8 cellular contexts compared by ENCODE assay signal in genomic region chr12:101792046-101792931, GRCh38. TPM values are rescaled to one million over a fixed set of nuclear protein-coding genes. Genes with fewer than 3 reads are reported as not detected.
A peak's percentile ranks its signal among the peaks of the same experiment; 100 is the strongest.
DNase-seq lines count a peak whose midpoint lies in the region; ATAC-seq and TF ChIP-seq lines count a peak whose summit lies in the region.

No MANE protein-coding gene starts in this region.

- no TSS peak for BruUV-seq in Calu3 (replicated peaks; lab: Mats Ljungman, UMichigan)

- H3K4me1 Mint-ChIP-seq in activated naive CD4-positive, alpha-beta T cell treated with anti-CD3 and anti-CD28 coated beads, Interleukin-2, amount 50 U/mL, for 24 hours, result peaks cover 28% of the 10 kb centered on the region
- peaks cover 60% of the 10 kb centered on the region for H3K4me1 Mint-ChIP-seq in activated CD8-positive, alpha-beta T cell treated with anti-CD3 and anti-CD28 coated beads, Interleukin-2, amount 10 ng/mL, durations not matched to agents 7 days and 5 days (ENCODE audit: low read depth)
- no peaks in the 10 kb centered on the region for H3K4me1 Mint-ChIP-seq in Calu3 (ENCODE audit: low read depth, unreplicated experiment)

- TF ChIP-seq CTCF in Calu3 (IDR thresholded peaks at IDR 0.05; ENCODE audit: unreplicated experiment), result no peak

- H3K36me3 Mint-ChIP-seq in activated naive CD4-positive, alpha-beta T cell treated with anti-CD3 and anti-CD28 coated beads, Interleukin-2, amount 50 U/mL, for 24 hours, result peaks cover 11% of the 10 kb centered on the region
- H3K36me3 Mint-ChIP-seq in activated CD8-positive, alpha-beta T cell treated with anti-CD3 and anti-CD28 coated beads, Interleukin-2, amount 10 ng/mL, durations not matched to agents 7 days and 5 days (ENCODE audit: low read depth), result peaks cover 65% of the 10 kb centered on the region
- H3K36me3 Mint-ChIP-seq in Calu3 (ENCODE audit: insufficient read depth, unreplicated experiment), result no peaks in the 10 kb centered on the region

- POLR2A ChIA-PET in activated CD8-positive, alpha-beta T cell treated with anti-CD3 and anti-CD28 coated beads, Interleukin-2, amount 10 ng/mL, durations not matched to agents 7 days and 5 days (lab: Charles Lee), result interaction anchor here (4.6 kb wide), 1 partner anchor 36 kb away, joined by 45 read pairs; the partner anchor contains the start of gene GNPTAB

- no peaks in the 10 kb centered on the region for H3K9me3 Mint-ChIP-seq in activated naive CD4-positive, alpha-beta T cell treated with anti-CD3 and anti-CD28 coated beads, Interleukin-2, amount 50 U/mL, for 24 hours
- no peaks in the 10 kb centered on the region for H3K9me3 Mint-ChIP-seq in activated CD8-positive, alpha-beta T cell treated with anti-CD3 and anti-CD28 coated beads, Interleukin-2, amount 10 ng/mL, durations not matched to agents 7 days and 5 days (ENCODE audit: insufficient read depth)
- no peaks in the 10 kb centered on the region for H3K9me3 Mint-ChIP-seq in Calu3 (ENCODE audit: low read depth, unreplicated experiment)

- ATAC-seq in activated CD8-positive, alpha-beta T cell treated with anti-CD3 and anti-CD28 coated beads, Interleukin-2, amount 10 ng/mL, durations not matched to agents 7 days and 5 days, result peak; percentile 20
- peak; percentile 24 to 59 for ATAC-seq in left cardiac atrium

- intact Hi-C loops in left cardiac atrium (cut with DNase I) (no loop called here), Calu3 (cut with micrococcal nuclease; ENCODE audit: unreplicated experiment) (loop anchor here (5.0 kb wide), 1 partner anchor 40 kb away; the partner anchor contains the start of gene GNPTAB)

- peak overlapping the region; percentile 83 for H3K27ac Mint-ChIP-seq in activated naive CD4-positive, alpha-beta T cell treated with anti-CD3 and anti-CD28 coated beads, Interleukin-2, amount 50 U/mL, for 24 hours
- peak overlapping the region; percentile 65 for H3K27ac Mint-ChIP-seq in activated CD8-positive, alpha-beta T cell treated with anti-CD3 and anti-CD28 coated beads, Interleukin-2, amount 10 ng/mL, durations not matched to agents 7 days and 5 days
- no peak overlapping the region for H3K27ac Mint-ChIP-seq in Calu3 (ENCODE audit: unreplicated experiment)

- CTCF ChIA-PET in activated CD8-positive, alpha-beta T cell treated with anti-CD3 and anti-CD28 coated beads, Interleukin-2, amount 10 ng/mL, durations not matched to agents 7 days and 5 days (lab: Charles Lee), result interaction anchor here (0.7 to 10.5 kb wide), 10 partner anchors 9 to 47 kb away, joined by 3 to 263 read pairs (median 10); partner anchors contain the start of gene GNPTAB
- CTCF ChIA-PET in Calu3 (lab: Charles Lee), result interaction anchor here (0.6 kb wide), 1 partner anchor 23 kb away, joined by 3 read pairs; no protein-coding TSS in a partner anchor

- no peak overlapping the region for H3K4me3 Mint-ChIP-seq in activated naive CD4-positive, alpha-beta T cell treated with anti-CD3 and anti-CD28 coated beads, Interleukin-2, amount 50 U/mL, for 24 hours
- H3K4me3 Mint-ChIP-seq in activated CD8-positive, alpha-beta T cell treated with anti-CD3 and anti-CD28 coated beads, Interleukin-2, amount 10 ng/mL, durations not matched to agents 7 days and 5 days, result no peak overlapping the region
- no peak overlapping the region for H3K4me3 Mint-ChIP-seq in Calu3 (ENCODE audit: low read depth, unreplicated experiment)

- DNase-seq in activated naive CD4-positive, alpha-beta T cell treated with Interleukin-2 at 50 U/mL for 16 hours, result no peak
- DNase-seq in activated CD8-positive, alpha-beta T cell treated with anti-CD3 and anti-CD28 coated beads, Interleukin-2, amount 10 ng/mL, durations not matched to agents 7 days and 5 days, result no peak
- DNase-seq in left cardiac atrium, result no peak
- DNase-seq in stromal cell of bone marrow (ENCODE audit: low read depth), result peak; percentile 10
- DNase-seq in NCI-H748 treated with DMSO at 0.1 percent for 48 hours (lab: John Stamatoyannopoulos, UW), result no peak
- no peak for DNase-seq in hepatic stellate cell (ENCODE audit: low spot score)
- no peak for DNase-seq in Calu3

- H3K27me3 Mint-ChIP-seq in activated naive CD4-positive, alpha-beta T cell treated with anti-CD3 and anti-CD28 coated beads, Interleukin-2, amount 50 U/mL, for 24 hours, result no peaks in the 10 kb centered on the region
- no peaks in the 10 kb centered on the region for H3K27me3 Mint-ChIP-seq in activated CD8-positive, alpha-beta T cell treated with anti-CD3 and anti-CD28 coated beads, Interleukin-2, amount 10 ng/mL, durations not matched to agents 7 days and 5 days (ENCODE audit: low read depth)
- H3K27me3 Mint-ChIP-seq in Calu3 (ENCODE audit: unreplicated experiment), result no peaks in the 10 kb centered on the region

RNA-seq across cellular contexts. Expression of gene GNPTAB, which starts 38.5 kb away (rescaled TPM):
- 100 to 1,000 TPM; 104 to 109 TPM for total RNA-seq in activated CD8-positive, alpha-beta T cell treated with anti-CD3 and anti-CD28 coated beads, Interleukin-2, amount 10 ng/mL, durations not matched to agents 7 days and 5 days
- total RNA-seq in left cardiac atrium (10 to 100 TPM; 41.1 to 45.1 TPM), Calu3 (2022) (34.0 and 36.0 TPM in 2 replicates)

RNA-seq across cellular contexts. Expression of gene SYCP3, which starts 53.0 kb away (rescaled TPM):
- total RNA-seq in activated CD8-positive, alpha-beta T cell treated with anti-CD3 and anti-CD28 coated beads, Interleukin-2, amount 10 ng/mL, durations not matched to agents 7 days and 5 days, result 1 to 10 TPM; 1.7 to 2.0 TPM
- total RNA-seq in left cardiac atrium (not detected), Calu3 (2022) (0.12 TPM in 1 of 2 replicates, not detected in the other)
